Comparison of ENCODE assay signal across 11 cellular contexts in genomic region chr3:37183375-37183831, GRCh38. TPM values are rescaled to one million over a fixed set of nuclear protein-coding genes. Genes with fewer than 3 reads are reported as not detected.
DNase-seq lines count a peak whose midpoint lies in the region; ATAC-seq, FAIRE-seq and TF ChIP-seq lines count a peak whose summit lies in the region.
"Had no signal": no experiment of that assay in that cellular context is flagged by ENCODE, and none has a peak within 500 bp of the region (broad histone marks: within the 10 kb centered on the region; RNA-seq: fewer than 3 reads in every experiment).

No MANE protein-coding gene starts in this region.

- no peaks in the 10 kb centered on the region for H3K9me2 ChIP-seq in HCT116 (ENCODE audit: insufficient read depth)

- H4K20me1 ChIP-seq in HCT116 (ENCODE audit: insufficient read depth) (no peaks in the 10 kb centered on the region), K562 (replicated peaks; ENCODE audit: control insufficient read depth, insufficient read depth, low read length) (no peaks in the 10 kb centered on the region), keratinocyte (ENCODE audit: control insufficient read depth, extremely low read depth, insufficient read depth, low read length) (no peaks in the 10 kb centered on the region)

- in situ Hi-C loops in K562 (cut with MboI) = no loop called here

- H3K27me3 ChIP-seq in HCT116 (ENCODE audit: insufficient read depth, low read length) (no peaks in the 10 kb centered on the region), K562 (ENCODE audit: control insufficient read depth in 2 of 2, insufficient read depth in 2 of 2, low read length in 2 of 2) (no peaks in the 10 kb centered on the region), keratinocyte (ENCODE audit: control insufficient read depth, extremely low read depth, insufficient read depth, low read length) (no peaks in the 10 kb centered on the region)

- TF ChIP-seq CTCF in HCT116 (IDR thresholded peaks at IDR 0.05 in 2 of 3, conservative IDR thresholded peaks at IDR 0.05 in 1 of 3; ENCODE audit: borderline replicate concordance in 1 of 3, insufficient read depth in 1 of 3, low read depth in 2 of 3, low read length in 2 of 3) (no peak), K562 (IDR thresholded peaks at IDR 0.05 in 2 of 3, conservative IDR thresholded peaks at IDR 0.05 in 1 of 3; ENCODE audit: insufficient read depth in 2 of 3, low read depth in 1 of 3, low read length in 3 of 3) (no peak), keratinocyte (optimal IDR thresholded peaks at IDR 0.05 in 1 of 3, IDR thresholded peaks at IDR 0.05 in 1 of 3, conservative IDR thresholded peaks at IDR 0.05 in 1 of 3; ENCODE audit: extremely low read depth in 1 of 3, insufficient read depth in 2 of 3, low read length in 3 of 3) (no peak)

- POLR2A ChIA-PET in HCT116 (lab: Charles Lee) (no interaction called here), K562 (lab: Yijun Ruan, JAX) (interaction anchor here (0.7 to 1.7 kb wide), 3 partner anchors 12 to 155 kb away, joined by 3 to 6 read pairs (median 3); no protein-coding TSS in a partner anchor)

- 63% methylated on average over 3 of the region's 3 CpGs for WGBS in K562 (ENCODE audit: insufficient coverage, low coverage, missing lambda C conversion rate)

- CTCF ChIA-PET in HCT116 (lab: Charles Lee) = no interaction called here
- CTCF ChIA-PET in K562 (lab: Yijun Ruan, JAX; ENCODE audit: low intra/inter-chr PET ratio) = no interaction called here

- H3K4me2 ChIP-seq in HCT116 (ENCODE audit: low read length) (peak overlapping the region; percentile 66), K562 (ENCODE audit: insufficient read depth, low read length) (no peak overlapping the region), keratinocyte (ENCODE audit: control insufficient read depth, extremely low read depth, insufficient read depth, low read depth, low read length) (peak overlapping the region; percentile 83)

- no peak for TF ChIP-seq POLR2A in HCT116 (IDR thresholded peaks at IDR 0.05; ENCODE audit: borderline replicate concordance, extremely low read depth, insufficient read depth, insufficient read length)
- no peak for TF ChIP-seq POLR2A in K562 (conservative IDR thresholded peaks at IDR 0.05)

- no TSS peak for BruUV-seq in HCT116 (replicated peaks; lab: Mats Ljungman, UMichigan)
- no TSS peak for BruUV-seq in K562 (replicated peaks; lab: Mats Ljungman, UMichigan)

- dilution Hi-C loops in keratinocyte (cut with MboI; ENCODE audit: extremely low pct_ligation_motif_present, low sequenced_read_pairs) = no loop called here

- no peak for FAIRE-seq in K562 (lab: Jason Lieb, UNC)
- peak; percentile 88 for FAIRE-seq in keratinocyte (lab: Jason Lieb, UNC)
- FAIRE-seq: small intestine had no signal

- RAD21 ChIA-PET in HCT116 (lab: Charles Lee; ENCODE audit: low non-redundant PET in 1 of 2, low total read pairs in 2 of 2, uncharacterized antibody in 2 of 2, unreplicated experiment in 2 of 2) = no interaction called here

- H2AFZ ChIP-seq in HCT116 (ENCODE audit: low read depth, low read length, poor library complexity, severe bottlenecking) = no peak overlapping the region
- H2AFZ ChIP-seq in K562 (ENCODE audit: low read depth, low read length) = no peak overlapping the region
- H2AFZ ChIP-seq in keratinocyte (ENCODE audit: control insufficient read depth, low read length) = no peak overlapping the region

- H3K9ac ChIP-seq in HCT116 (ENCODE audit: low read length) = peak overlapping the region; percentile 12; the same call in 1 of the 2 replicates
- no peak overlapping the region for H3K9ac ChIP-seq in K562 (ENCODE audit: insufficient read depth in 1 of 2, low read depth in 2 of 2, low read length in 2 of 2)
- peak overlapping the region; percentile 56 for H3K9ac ChIP-seq in keratinocyte (ENCODE audit: control insufficient read depth, extremely low read depth, insufficient read depth, low read length)

- H3K4me1 ChIP-seq in HCT116 (ENCODE audit: control insufficient read depth in 1 of 2, insufficient read depth in 2 of 2, low read length in 2 of 2) (peaks cover 7 to 38% of the 10 kb centered on the region in 2 experiments), K562 (replicated peaks in 1 of 2; ENCODE audit: control insufficient read depth in 2 of 2, insufficient read depth in 2 of 2, low read length in 2 of 2) (peaks cover 3 to 12% of the 10 kb centered on the region in 2 experiments; a peak in 4 of 5 replicates), keratinocyte (ENCODE audit: control insufficient read depth, extremely low read depth, insufficient read depth, low read length) (peaks cover 43% of the 10 kb centered on the region)

- TF ChIP-seq EP300 in K562 (IDR thresholded peaks at IDR 0.05; ENCODE audit: low read length) = no peak

- ATAC-seq in HCT116 (peak; percentile 73), K562 (no peak), HG02973 (IDR thresholded peaks at IDR 0.05; ENCODE audit: unreplicated experiment) (no peak), GM18907 (IDR thresholded peaks at IDR 0.05; ENCODE audit: unreplicated experiment) (no peak)

- H3K9me1 ChIP-seq in K562 (ENCODE audit: control insufficient read depth, insufficient read depth, low read length) (no peaks in the 10 kb centered on the region), keratinocyte (ENCODE audit: control insufficient read depth, extremely low read depth, insufficient read depth, low read length) (no peaks in the 10 kb centered on the region)

- intact Hi-C loops in HCT116 (cut with micrococcal nuclease) = no loop called here
- intact Hi-C loops in K562 (cut with micrococcal nuclease) = no loop called here
- intact Hi-C loops in posterior cingulate gyrus (cut with DNase I) = no loop called here

- H3K4me3 ChIP-seq in HCT116 (replicated peaks in 1 of 2; ENCODE audit: low read depth in 1 of 2, low read length in 2 of 2) = peak overlapping the region in 1 of 2 experiments; percentile 23; a peak in 1 of 4 replicates
- no peak overlapping the region for H3K4me3 ChIP-seq in K562
- H3K4me3 ChIP-seq in keratinocyte (ENCODE audit: control insufficient read depth in 2 of 3, extremely low read depth in 1 of 3, insufficient read depth in 2 of 3, low read depth in 1 of 3, low read length in 3 of 3) = peak overlapping the region in 1 of 3 experiments; percentile 9

- no peaks in the 10 kb centered on the region for H3K36me3 ChIP-seq in HCT116 (ENCODE audit: control insufficient read depth in 1 of 2, insufficient read depth in 2 of 2, low read length in 2 of 2)
- 0 out of 3 replicates have a peak, but pooled peaks cover 4% of the 10 kb centered on the region for H3K36me3 ChIP-seq in K562 (ENCODE audit: control insufficient read depth, insufficient read depth, low read length)
- peaks cover 1 to 3% of the 10 kb centered on the region in 2 experiments for H3K36me3 ChIP-seq in keratinocyte (ENCODE audit: control insufficient read depth in 2 of 2, extremely low read depth in 1 of 2, insufficient read depth in 2 of 2, low read length in 2 of 2)

- H3K9me3 ChIP-seq in HCT116 (ENCODE audit: control insufficient read depth in 1 of 2, insufficient read depth in 1 of 2, low read depth in 1 of 2, low read length in 2 of 2) = no peaks in the 10 kb centered on the region
- H3K9me3 ChIP-seq in K562 (replicated peaks; ENCODE audit: control insufficient read depth, insufficient read depth, low read depth, low read length) = no peaks in the 10 kb centered on the region
- H3K9me3 ChIP-seq in keratinocyte (ENCODE audit: control insufficient read depth, low read depth, low read length) = no peaks in the 10 kb centered on the region

- peak overlapping the region; percentile 31; the same call in 1 of the 2 replicates for H3K27ac ChIP-seq in HCT116 (ENCODE audit: low read depth, low read length)
- no peak overlapping the region for H3K27ac ChIP-seq in K562 (ENCODE audit: extremely low read depth, low read depth, low read length)
- H3K27ac ChIP-seq in keratinocyte (ENCODE audit: control insufficient read depth, insufficient read depth, low read length) = peak overlapping the region; percentile 83

- peak; percentile 27; the same call in 1 of the 2 replicates for TF ChIP-seq RAD21 in HCT116 (IDR thresholded peaks at IDR 0.05; ENCODE audit: low read depth)
- TF ChIP-seq RAD21 in K562 (CRISPR knock-in tag; conservative IDR thresholded peaks at IDR 0.05 in 1 of 2, IDR thresholded peaks at IDR 0.05 in 1 of 2) = no peak

- peak; percentile 73 for DNase-seq in HCT116 (ENCODE audit: low read depth, low spot score)
- no peak for DNase-seq in K562 (ENCODE audit: extremely low read depth in 1 of 4, low spot score in 3 of 4)
- DNase-seq in keratinocyte (ENCODE audit: low read depth, low spot score) = peak; percentile 78
- peak; percentile 91 for DNase-seq in superior temporal gyrus (ENCODE audit: extremely low spot score)
- DNase-seq in activated CD4-positive, CD25-positive, alpha-beta regulatory T cell (lab: John Stamatoyannopoulos, UW) = no peak
- no peak for DNase-seq in posterior cingulate gyrus
- DNase-seq: activated CD8-positive, alpha-beta memory T cell treated with anti-CD3 and anti-CD28 coated beads, Interleukin-2, amount 50 U/mL, for 48 hours; Kasumi-1; small intestine had no signal

- peaks cover 10% of the 10 kb centered on the region for H3K79me2 ChIP-seq in HCT116 (ENCODE audit: insufficient read depth, low read length)
- peaks cover 11% of the 10 kb centered on the region for H3K79me2 ChIP-seq in K562 (ENCODE audit: control insufficient read depth, insufficient read depth, low read length)
- H3K79me2 ChIP-seq in keratinocyte (ENCODE audit: control insufficient read depth, insufficient read depth, low read length) = peaks cover 19% of the 10 kb centered on the region

RNA-seq across cellular contexts. Expression of gene LRRFIP2, which starts 9.0 kb away (rescaled TPM):
- total RNA-seq in HCT116 (2021; ENCODE audit: unreplicated experiment) (27.0 TPM), K562 (2014; rRNA removed) (44.9 and 53.9 TPM in 2 replicates), K562 (2014; rRNA removed; fragmentation: Illumina TruSeq; extraction: Trizol) (46.2 and 55.4 TPM in 2 replicates), K562 (2015; rRNA removed; fragmentation: Illumina TruSeq; extraction: Trizol) (46.0 and 49.4 TPM in 2 replicates), K562 (2021) (41.6 and 46.6 TPM in 2 replicates)
- polyA plus RNA-seq in HCT116 (2012) = 13.0 and 18.6 TPM in 2 replicates
- 55.1 and 138 TPM in 2 replicates for total RNA-seq in K562 (2011; cell fraction: chromatin; rRNA removed; ENCODE audit: low replicate concordance)
- total RNA-seq in K562 (2011; cell fraction: nucleolus; rRNA removed) = 36.5 and 52.5 TPM in 2 replicates
- total RNA-seq in K562 (2011; cell fraction: nucleoplasm; rRNA removed) = 96.8 and 146 TPM in 2 replicates
- polyA plus RNA-seq in K562 (2011; rRNA removed) (24.4 and 37.0 TPM in 2 replicates), K562 (2014; fragmentation: Illumina TruSeq; extraction: Trizol) (38.4 and 42.7 TPM in 2 replicates), K562 (2014; fragmentation: Nextera tagmentation; extraction: Ambion mirVana) (10 to 100 TPM in 1 of 2 experiments, 1 to 10 TPM in 1; 9.9 to 11.2 TPM), K562 (2014; rRNA removed) (40.7 and 46.6 TPM in 2 replicates), keratinocyte (40.9 to 70.3 TPM (median 57.8 TPM) in 3 replicates)
- 13.0 and 14.1 TPM in 2 replicates for polyA plus RNA-seq in K562 (2011; cell fraction: cytosol; rRNA removed)
- 26.0 and 26.4 TPM in 2 replicates for polyA plus RNA-seq in K562 (2011; cell fraction: nucleus; rRNA removed)
- 31.2 and 44.6 TPM in 2 replicates for polyA plus RNA-seq in K562 (2012)
- 50.0 and 53.0 TPM in 2 replicates for polyA minus RNA-seq in K562 (2011; rRNA and poly(A)+ RNA removed)
- 15.2 and 17.1 TPM in 2 replicates for polyA minus RNA-seq in K562 (2011; cell fraction: cytosol; rRNA and poly(A)+ RNA removed)
- polyA minus RNA-seq in K562 (2011; cell fraction: nucleus; rRNA and poly(A)+ RNA removed) = 58.3 and 84.4 TPM in 2 replicates
- 391 TPM for polyA plus RNA-seq in keratinocyte (2011; ENCODE audit: low read depth)
- polyA plus RNA-seq in keratinocyte (2011; cell fraction: cytosol; rRNA removed) = 55.5 and 69.8 TPM in 2 replicates
- polyA plus RNA-seq in keratinocyte (2011; cell fraction: nucleus; rRNA removed) = 54.5 and 81.0 TPM in 2 replicates
- 58.7 and 85.4 TPM in 2 replicates for polyA plus RNA-seq in keratinocyte (2012; ENCODE audit: low replicate concordance)
- 9.4 to 62.4 TPM (median 24.3 TPM) in 3 replicates for polyA minus RNA-seq in keratinocyte
- polyA minus RNA-seq in keratinocyte (2011; cell fraction: cytosol; rRNA and poly(A)+ RNA removed) = 31.3 TPM
- 89.6 and 133 TPM in 2 replicates for polyA minus RNA-seq in keratinocyte (2011; cell fraction: nucleus; rRNA and poly(A)+ RNA removed)

RNA-seq across cellular contexts. Expression of gene GOLGA4, which starts 59.7 kb away (rescaled TPM):
- 60.4 TPM for total RNA-seq in HCT116 (2021; ENCODE audit: unreplicated experiment)
- 15.1 and 16.2 TPM in 2 replicates for polyA plus RNA-seq in HCT116 (2012)
- 79.9 and 290 TPM in 2 replicates for total RNA-seq in K562 (2011; cell fraction: chromatin; rRNA removed; ENCODE audit: low replicate concordance)
- total RNA-seq in K562 (2011; cell fraction: nucleolus; rRNA removed) = 32.5 and 39.2 TPM in 2 replicates
- total RNA-seq in K562 (2011; cell fraction: nucleoplasm; rRNA removed) = 93.6 and 112 TPM in 2 replicates
- 33.8 and 35.2 TPM in 2 replicates for total RNA-seq in K562 (2014; rRNA removed)
- total RNA-seq in K562 (2014; rRNA removed; fragmentation: Illumina TruSeq; extraction: Trizol) = 70.3 and 74.9 TPM in 2 replicates
- total RNA-seq in K562 (2015; rRNA removed; fragmentation: Illumina TruSeq; extraction: Trizol) = 62.4 and 70.0 TPM in 2 replicates
- total RNA-seq in K562 (2021) = 39.3 and 41.9 TPM in 2 replicates
- 28.0 and 29.1 TPM in 2 replicates for polyA plus RNA-seq in K562 (2011; rRNA removed)
- polyA plus RNA-seq in K562 (2011; cell fraction: cytosol; rRNA removed) = 6.3 and 7.6 TPM in 2 replicates
- polyA plus RNA-seq in K562 (2011; cell fraction: nucleus; rRNA removed) = 24.7 and 32.5 TPM in 2 replicates
- polyA plus RNA-seq in K562 (2012) = 22.8 and 23.3 TPM in 2 replicates
- polyA plus RNA-seq in K562 (2014; fragmentation: Illumina TruSeq; extraction: Trizol) = 25.3 and 33.6 TPM in 2 replicates
- polyA plus RNA-seq in K562 (2014; fragmentation: Nextera tagmentation; extraction: Ambion mirVana) = 10 to 100 TPM; 12.7 to 13.2 TPM
- polyA plus RNA-seq in K562 (2014; rRNA removed) = 21.8 and 26.6 TPM in 2 replicates
- 45.9 and 83.5 TPM in 2 replicates for polyA minus RNA-seq in K562 (2011; rRNA and poly(A)+ RNA removed)
- 20.1 and 22.1 TPM in 2 replicates for polyA minus RNA-seq in K562 (2011; cell fraction: cytosol; rRNA and poly(A)+ RNA removed)
- polyA minus RNA-seq in K562 (2011; cell fraction: nucleus; rRNA and poly(A)+ RNA removed) = 52.2 and 112 TPM in 2 replicates
- 23.2 to 37.9 TPM (median 28.4 TPM) in 3 replicates for polyA plus RNA-seq in keratinocyte
- 234 TPM for polyA plus RNA-seq in keratinocyte (2011; ENCODE audit: low read depth)
- polyA plus RNA-seq in keratinocyte (2011; cell fraction: cytosol; rRNA removed) = 20.1 and 32.3 TPM in 2 replicates
- 31.5 and 54.6 TPM in 2 replicates for polyA plus RNA-seq in keratinocyte (2011; cell fraction: nucleus; rRNA removed)
- 43.9 and 68.5 TPM in 2 replicates for polyA plus RNA-seq in keratinocyte (2012; ENCODE audit: low replicate concordance)
- polyA minus RNA-seq in keratinocyte = 18.6 to 42.8 TPM (median 23.4 TPM) in 3 replicates
- polyA minus RNA-seq in keratinocyte (2011; cell fraction: cytosol; rRNA and poly(A)+ RNA removed) = 39.3 TPM
- polyA minus RNA-seq in keratinocyte (2011; cell fraction: nucleus; rRNA and poly(A)+ RNA removed) = 33.4 and 81.5 TPM in 2 replicates

Comparison
In these comparisons a context has a peak if more than half of its experiments do, and no peak if none do; other contexts are left out.
1. DNase-seq: peak in HCT116 (single experiment), keratinocyte (single experiment) and superior temporal gyrus (single experiment); none in K562 (0 of 4), activated CD4-positive, CD25-positive, alpha-beta regulatory T cell (0 of 4) and posterior cingulate gyrus (0 of 10).
2. H3K9ac ChIP-seq: peak in HCT116 (single experiment) and keratinocyte (single experiment); none in K562 (0 of 2).
3. Of the 22 proteins assayed by ChIP-seq in both K562 and HCT116: peak only in K562: none; only in HCT116: CBX3, CEBPB, FOSL1, JUND, MAX, POLR2AphosphoS5 and 5 more; in both: none; in neither: 11.